Comparison of ENCODE assay signal across 16 cellular contexts in genomic region chr2:66270247-66270646, GRCh38.
DNase-seq lines count a peak whose midpoint lies in the region; ATAC-seq and TF ChIP-seq lines count a peak whose summit lies in the region.
"Had no signal": no experiment of that assay in that cellular context is flagged by ENCODE, and none has a peak within 500 bp of the region (broad histone marks: within the 10 kb centered on the region; RNA-seq: fewer than 3 reads in every experiment).

No MANE protein-coding gene starts in this region.

- H3K9ac ChIP-seq in H9 (ENCODE audit: extremely low read depth, insufficient read length, low read length) (no peak overlapping the region), mammary epithelial cell (ENCODE audit: insufficient read depth, low read length) (no peak overlapping the region), neural progenitor cell (no peak overlapping the region)

- no peak overlapping the region for H4K8ac ChIP-seq in H9 (replicated peaks; ENCODE audit: insufficient read length, low read depth, low read length)

- H3K4me1 ChIP-seq in H9 (ENCODE audit: insufficient read depth, low read length) (peaks cover 2% of the 10 kb centered on the region), mammary epithelial cell (ENCODE audit: insufficient read depth, low read length) (no peaks in the 10 kb centered on the region), neural progenitor cell (peaks cover 8% of the 10 kb centered on the region)

- H2BK120ac ChIP-seq in H9 (ENCODE audit: low read depth, low read length, poor library complexity, severe bottlenecking) = no peak overlapping the region

- H3K14ac ChIP-seq in H9 (ENCODE audit: insufficient read depth, low read length) = no peak overlapping the region

- no peak overlapping the region for H2BK12ac ChIP-seq in H9 (ENCODE audit: insufficient read length, low read depth, low read length)

- no peak overlapping the region for H2BK20ac ChIP-seq in H9 (ENCODE audit: low read depth, low read length, poor library complexity, severe bottlenecking)

- H4K20me1 ChIP-seq in H9 (ENCODE audit: control insufficient read depth, insufficient read depth, insufficient read length) = no peaks in the 10 kb centered on the region
- no peaks in the 10 kb centered on the region for H4K20me1 ChIP-seq in mammary epithelial cell (ENCODE audit: insufficient read depth, low read length)
- no peaks in the 10 kb centered on the region for H4K20me1 ChIP-seq in neural progenitor cell (ENCODE audit: low read depth)

- no peaks in the 10 kb centered on the region for H3K27me3 Mint-ChIP-seq in H9 (ENCODE audit: low read depth)
- no peaks in the 10 kb centered on the region for H3K27me3 Mint-ChIP-seq in neural progenitor cell (ENCODE audit: insufficient read depth, low read depth)
- H3K27me3 Mint-ChIP-seq: CD4-positive, alpha-beta T cell had no signal

- H3K9me3 ChIP-seq in H9 (ENCODE audit: control insufficient read depth, low read depth, low read length) (no peaks in the 10 kb centered on the region), mammary epithelial cell (replicated peaks; ENCODE audit: insufficient read depth, low read length) (no peaks in the 10 kb centered on the region), neural progenitor cell (ENCODE audit: low read depth) (no peaks in the 10 kb centered on the region)

- no peaks in the 10 kb centered on the region for H3K36me3 ChIP-seq in mammary epithelial cell (ENCODE audit: insufficient read depth, low read length)
- no peaks in the 10 kb centered on the region for H3K36me3 ChIP-seq in neural progenitor cell

- H3K56ac ChIP-seq in H9 (ENCODE audit: insufficient read length, low read depth, low read length) = no peak overlapping the region

- H3K4me1 Mint-ChIP-seq in H9 (peaks cover 24 to 36% of the 10 kb centered on the region in 2 experiments), neural progenitor cell (no peaks in the 10 kb centered on the region)

- H2AFZ ChIP-seq in H9 (ENCODE audit: low read length) (no peak overlapping the region), mammary epithelial cell (ENCODE audit: low read depth, low read length) (no peak overlapping the region), neural progenitor cell (replicated peaks) (no peak overlapping the region)

- H3K27me3 ChIP-seq in H9 (ENCODE audit: insufficient read depth, low read length) (no peaks in the 10 kb centered on the region), mammary epithelial cell (ENCODE audit: insufficient read depth, low read length) (peaks cover 2% of the 10 kb centered on the region), neural progenitor cell (no peaks in the 10 kb centered on the region)

- no peak overlapping the region for H4K91ac ChIP-seq in H9 (ENCODE audit: insufficient read length, low read depth, low read length)

- H3K4me3 ChIP-seq in mammary epithelial cell (replicated peaks in 1 of 3; ENCODE audit: insufficient read depth in 1 of 3, low read depth in 2 of 3, low read length in 3 of 3) (no peak overlapping the region), neural progenitor cell (no peak overlapping the region)
- H3K4me3 ChIP-seq: SK-N-MC had no signal

- no peaks in the 10 kb centered on the region for H3K79me1 ChIP-seq in H9 (ENCODE audit: insufficient read depth, low read depth, low read length, poor library complexity, severe bottlenecking)

- no peak overlapping the region for H2AK5ac ChIP-seq in H9 (ENCODE audit: insufficient read length, low read length)

- H3K27ac Mint-ChIP-seq in H9 (peak overlapping the region in 1 of 3 experiments; percentile 62; a peak in 2 of 7 replicates), neural progenitor cell (no peak overlapping the region)
- H3K27ac Mint-ChIP-seq: CD4-positive, alpha-beta T cell had no signal

- dilution Hi-C loops in mammary epithelial cell (cut with HindIII; ENCODE audit: low sequenced_read_pairs) = no loop called here

- no peaks in the 10 kb centered on the region for H3F3A ChIP-seq in neural progenitor cell (ENCODE audit: low read depth)

- in situ Hi-C loops in mammary epithelial cell (cut with MboI; ENCODE audit: low sequenced_read_pairs in 2 of 2) = no loop called here

- no peak overlapping the region for H3K4ac ChIP-seq in H9 (ENCODE audit: low read depth, low read length)

- peak; percentile 51 for DNase-seq in H9
- peak; percentile 11 for DNase-seq in mammary epithelial cell
- DNase-seq in iPS DF 4.7 (ENCODE audit: extremely low read depth, low spot score) = peak; percentile 60
- peak; percentile 28 for DNase-seq in neural progenitor cell (ENCODE audit: low spot score)
- DNase-seq in activated T-cell treated with anti-CD3 and anti-CD28 coated beads, Interleukin-2, amount 50 U/mL, for 1 hour = no peak
- no peak for DNase-seq in NCI-H1092 treated with DMSO at 0.1 percent for 48 hours (lab: John Stamatoyannopoulos, UW)
- no peak for DNase-seq in hippocampal formation (lab: John Stamatoyannopoulos, UW)
- DNase-seq: CD4-positive, alpha-beta T cell; KG1; NCI-H2081 treated with DMSO at 0.1 percent for 48 hours; NCI-H510A treated with DMSO at 0.1 percent for 48 hours; Right ventricle myocardium superior had no signal

- no peak overlapping the region for H2BK5ac ChIP-seq in H9 (ENCODE audit: insufficient read length, low read length)

- no peak overlapping the region for H3K18ac ChIP-seq in H9 (ENCODE audit: insufficient read length, low read depth, low read length)

- H3K23ac ChIP-seq in H9 (ENCODE audit: insufficient read length, low read depth, low read length) = no peak overlapping the region

- no peak for ATAC-seq in GM18909 (IDR thresholded peaks at IDR 0.05; ENCODE audit: poor library complexity, unreplicated experiment)
- ATAC-seq: HepG2, Panc1 had no signal

- no peak overlapping the region for H3T11ph ChIP-seq in H9 (ENCODE audit: low read length)

- H3K9me3 Mint-ChIP-seq in H9 = no peaks in the 10 kb centered on the region
- H3K9me3 Mint-ChIP-seq in neural progenitor cell = no peaks in the 10 kb centered on the region
- H3K9me3 Mint-ChIP-seq: CD4-positive, alpha-beta T cell had no signal

- intact Hi-C loops in mammary epithelial cell (cut with micrococcal nuclease) = no loop called here

- no peaks in the 10 kb centered on the region for H3K36me3 Mint-ChIP-seq in H9 (ENCODE audit: insufficient read depth in 1 of 3, low read depth in 3 of 3)
- H3K36me3 Mint-ChIP-seq in neural progenitor cell = no peaks in the 10 kb centered on the region

- H3K27ac ChIP-seq in H9 (ENCODE audit: insufficient read length, low read depth, low read length) = no peak overlapping the region
- H3K27ac ChIP-seq in mammary epithelial cell (ENCODE audit: insufficient read depth, low read depth, low read length) = no peak overlapping the region
- no peak overlapping the region for H3K27ac ChIP-seq in neural progenitor cell
- H3K27ac ChIP-seq: SK-N-MC had no signal

- BruUV-seq in mammary epithelial cell (replicated peaks; lab: Mats Ljungman, UMichigan) = no TSS peak

- TF ChIP-seq CTCF in H9 (conservative IDR thresholded peaks at IDR 0.05) = peak; percentile 33; the same call in 2 of the 3 replicates
- no peak for TF ChIP-seq CTCF in mammary epithelial cell (conservative IDR thresholded peaks at IDR 0.05 in 1 of 2, IDR thresholded peaks at IDR 0.05 in 1 of 2; ENCODE audit: extremely low read depth in 1 of 2, insufficient read depth in 1 of 2, low read depth in 1 of 2, low read length in 2 of 2)
- TF ChIP-seq CTCF in neural progenitor cell (IDR thresholded peaks at IDR 0.05) = no peak

- CTCF ChIA-PET in mammary epithelial cell (lab: Charles Lee; ENCODE audit: low non-redundant PET) = no interaction called here

- H3K4me2 ChIP-seq in H9 (ENCODE audit: insufficient read depth, insufficient read length, low read length) (no peak overlapping the region), mammary epithelial cell (ENCODE audit: insufficient read depth, low read depth, low read length) (no peak overlapping the region), neural progenitor cell (no peak overlapping the region)

- no CpG with 5 or more reads among the region's 1 CpG for WGBS in H9 (ENCODE audit: extremely low coverage, insufficient read length, low lambda C conversion rate)
- WGBS in mammary epithelial cell (ENCODE audit: low coverage, missing lambda C conversion rate) = 77% methylated on average over 1 of the region's 1 CpG

- no peaks in the 10 kb centered on the region for H3K23me2 ChIP-seq in H9 (ENCODE audit: insufficient read length, low read depth, low read length, poor library complexity, severe bottlenecking)

- H4K5ac ChIP-seq in H9 (ENCODE audit: insufficient read length, low read depth, low read length) = no peak overlapping the region

- no peaks in the 10 kb centered on the region for H3K79me2 ChIP-seq in H9 (ENCODE audit: insufficient read depth, low read length)
- H3K79me2 ChIP-seq in mammary epithelial cell (ENCODE audit: insufficient read depth, low read length) = no peaks in the 10 kb centered on the region
- no peaks in the 10 kb centered on the region for H3K79me2 ChIP-seq in neural progenitor cell (ENCODE audit: low read depth)

- H3K4me3 Mint-ChIP-seq in H9 (no peak overlapping the region), neural progenitor cell (no peak overlapping the region)
- H3K4me3 Mint-ChIP-seq: CD4-positive, alpha-beta T cell had no signal

- no peak overlapping the region for H2BK15ac ChIP-seq in H9 (ENCODE audit: low read depth, low read length)

Comparison
In these comparisons a context has a peak if more than half of its experiments do, and no peak if none do; other contexts are left out.
1. DNase-seq: peak in H9 (single experiment), mammary epithelial cell (single experiment), iPS DF 4.7 (single experiment) and neural progenitor cell (single experiment); none in activated T-cell treated with anti-CD3 and anti-CD28 coated beads, Interleukin-2, amount 50 U/mL, for 1 hour (single experiment), NCI-H1092 treated with DMSO at 0.1 percent for 48 hours (single experiment) and hippocampal formation (0 of 2).